ENCODE assay signal across 11 cellular contexts in the genomic region with DNA sequence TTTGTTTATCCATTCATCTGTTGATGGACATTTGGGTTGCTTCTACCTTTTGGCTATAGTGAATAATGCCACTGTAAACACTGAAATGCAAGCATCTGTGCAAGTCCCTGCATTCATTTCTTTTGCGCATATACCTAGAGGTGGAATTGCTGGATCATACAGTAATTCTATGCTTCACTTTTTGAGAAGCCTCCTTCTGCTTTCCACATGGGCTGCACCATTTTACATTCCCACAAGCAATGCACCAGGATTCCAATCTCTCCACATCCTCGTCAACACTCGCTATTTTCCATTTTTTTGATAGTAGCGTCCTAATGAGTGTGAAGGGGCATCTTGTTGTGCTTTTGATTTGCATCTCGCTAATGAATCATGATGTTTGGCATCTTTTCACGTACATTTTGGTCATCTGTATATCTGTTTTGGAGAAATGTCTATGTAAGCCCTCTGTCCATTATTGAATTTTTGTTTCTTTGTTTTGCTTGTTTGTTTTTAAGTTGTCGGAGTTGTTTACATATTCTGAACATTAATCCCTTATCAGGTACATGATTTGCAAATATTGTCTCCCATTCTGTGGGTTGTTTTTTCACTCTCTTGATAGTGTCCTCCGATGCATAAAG.
"Had no signal": no experiment of that assay in that cellular context is flagged by ENCODE, and none has a peak within 500 bp of the region (broad histone marks: within the 10 kb centered on the region; RNA-seq: fewer than 3 reads in every experiment).

No MANE protein-coding gene starts in this region.

- H3K36me3 ChIP-seq: HAP-1 had no signal

- H3K9ac ChIP-seq: GM23248 had no signal

- H3K4me1 ChIP-seq: HAP-1 had no signal

- FAIRE-seq: H1, H54 had no signal

- H3K27ac ChIP-seq: GM23248 had no signal

- H3K4me2 ChIP-seq: GM23338 had no signal

- H3K4me3 Mint-ChIP-seq: GM23338, H9, HFFc6 had no signal

- H3K4me3 ChIP-seq: GM23248, GM23338, HAP-1 had no signal

- DNase-seq: GM23248, GOT3, H7, H9, HCEC 1CT, HFFc6 had no signal

- H3K9me3 Mint-ChIP-seq: GM23338, H9 had no signal

- ATAC-seq: GM23338, HCT116 had no signal

- H3K9me3 ChIP-seq: HAP-1 had no signal

- H3K27ac Mint-ChIP-seq: GM23338, H9, HFFc6 had no signal

- H2AFZ ChIP-seq: GM23338 had no signal
